In genomic region chr2:201208563-201209252, GRCh38 we compare ENCODE assay signal across 8 cellular contexts. TPM values are rescaled to one million over a fixed set of nuclear protein-coding genes. Genes with fewer than 3 reads are reported as not detected.
DNase-seq lines count a peak whose midpoint lies in the region; ATAC-seq and TF ChIP-seq lines count a peak whose summit lies in the region.

No MANE protein-coding gene starts in this region.

- H3K27me3 ChIP-seq in right cardiac atrium (ENCODE audit: control insufficient read depth, insufficient read depth) (no peaks in the 10 kb centered on the region), A673 (replicated peaks; ENCODE audit: insufficient read depth, low read depth, low read length, poor library complexity) (no peaks in the 10 kb centered on the region), Caco-2 (replicated peaks; ENCODE audit: control insufficient read depth, insufficient read depth, low read length) (no peaks in the 10 kb centered on the region)

- CTCF ChIA-PET in A673 (lab: Charles Lee) (no interaction called here), Caco-2 (lab: Charles Lee) (no interaction called here)

- POLR2A ChIA-PET in A673 (lab: Charles Lee; ENCODE audit: low non-redundant PET), result no interaction called here
- POLR2A ChIA-PET in Caco-2 (lab: Charles Lee), result no interaction called here

- WGBS in right cardiac atrium, result 87% methylated on average over 12 of the region's 12 CpGs

- H3K36me3 ChIP-seq in A673 (ENCODE audit: insufficient read depth, low read length, poor library complexity, severe bottlenecking) (no peaks in the 10 kb centered on the region), Caco-2 (ENCODE audit: control insufficient read depth, insufficient read depth, low read length) (no peaks in the 10 kb centered on the region)

- no peaks in the 10 kb centered on the region for H3K27me3 Mint-ChIP-seq in Caco-2 (ENCODE audit: insufficient read depth, unreplicated experiment)

- no peak overlapping the region for H3K27ac Mint-ChIP-seq in Caco-2 (ENCODE audit: unreplicated experiment)

- no peak overlapping the region for H3K4me3 ChIP-seq in right cardiac atrium (ENCODE audit: low read length)
- no peak overlapping the region for H3K4me3 ChIP-seq in A673 (ENCODE audit: low read depth, low read length, poor library complexity, severe bottlenecking)
- H3K4me3 ChIP-seq in Caco-2 (ENCODE audit: low read depth, low read length), result no peak overlapping the region

- H3K4me1 ChIP-seq in right cardiac atrium (ENCODE audit: control insufficient read depth, insufficient read depth, low read length) (no peaks in the 10 kb centered on the region), A673 (ENCODE audit: insufficient read depth, low read length, poor library complexity, severe bottlenecking) (peaks cover 15% of the 10 kb centered on the region), Caco-2 (no peaks in the 10 kb centered on the region)

- DNase-seq in right cardiac atrium (peak; percentile 25 to 69 (median 55)), A673 (ENCODE audit: low spot score) (no peak), 8988T (no peak), Caco-2 (no peak), NCI-H2107 treated with DMSO at 0.1 percent for 48 hours (lab: John Stamatoyannopoulos, UW; ENCODE audit: unreplicated experiment) (no peak)

- H3K9me3 Mint-ChIP-seq in Caco-2 (ENCODE audit: unreplicated experiment), result no peaks in the 10 kb centered on the region

- H3K9me3 ChIP-seq in right cardiac atrium (ENCODE audit: control insufficient read depth, low read length) (no peaks in the 10 kb centered on the region), A673 (ENCODE audit: low read depth, low read length, poor library complexity, severe bottlenecking) (no peaks in the 10 kb centered on the region), Caco-2 (no peaks in the 10 kb centered on the region)

- no peak overlapping the region for H3K27ac ChIP-seq in right cardiac atrium (ENCODE audit: low read length)
- no peak overlapping the region for H3K27ac ChIP-seq in A673 (ENCODE audit: low read depth, low read length, poor library complexity, severe bottlenecking)

- BruUV-seq in A673 (replicated peaks; lab: Mats Ljungman, UMichigan) (no TSS peak), Caco-2 (replicated peaks; lab: Mats Ljungman, UMichigan) (no TSS peak)

- TF ChIP-seq CTCF in A673 (conservative IDR thresholded peaks at IDR 0.05; ENCODE audit: low read depth, low read length) (no peak), Caco-2 (IDR thresholded peaks at IDR 0.05; ENCODE audit: insufficient read depth in 1 of 2, low read depth in 1 of 2, low read length in 1 of 2, severe bottlenecking in 1 of 2, unreplicated experiment in 1 of 2) (no peak)

- H3K4me1 Mint-ChIP-seq in Caco-2 (ENCODE audit: low read depth, unreplicated experiment), result no peaks in the 10 kb centered on the region

- ATAC-seq in GM18517 (IDR thresholded peaks at IDR 0.05; ENCODE audit: unreplicated experiment) (peak; percentile 85), GM21786 (IDR thresholded peaks at IDR 0.05; ENCODE audit: unreplicated experiment) (peak; percentile 81), HG03575 (IDR thresholded peaks at IDR 0.05; ENCODE audit: extremely low read depth, insufficient number of reproducible peaks, low FRiP score, unreplicated experiment) (peak; percentile 63), right cardiac atrium (peak; percentile 53 to 64)

- H3K4me3 Mint-ChIP-seq in Caco-2 (ENCODE audit: unreplicated experiment), result no peak overlapping the region

- intact Hi-C loops in right cardiac atrium (cut with DNase I) (no loop called here), A673 (cut with micrococcal nuclease; ENCODE audit: unreplicated experiment) (no loop called here), Caco-2 (cut with micrococcal nuclease; ENCODE audit: unreplicated experiment) (no loop called here)

- peaks cover 5% of the 10 kb centered on the region for H3K36me3 Mint-ChIP-seq in Caco-2 (ENCODE audit: insufficient read depth, unreplicated experiment)

RNA-seq across cellular contexts. Expression of gene CASP10, which starts 25.8 kb away (rescaled TPM):
- 1 to 10 TPM; 5.3 to 6.8 (median 5.8) TPM for total RNA-seq in right cardiac atrium
- polyA plus RNA-seq in right cardiac atrium, result 3.6 TPM
- 0.85 and 1.2 TPM in 2 replicates for total RNA-seq in A673 (2021)
- 5.8 and 5.9 TPM in 2 replicates for total RNA-seq in Caco-2 (2022)

RNA-seq across cellular contexts. Expression of gene CASP8, which starts 51.6 kb away (rescaled TPM):
- total RNA-seq in right cardiac atrium, result 1 to 10 TPM; 3.7 to 5.4 (median 4.7) TPM
- 2.6 TPM for polyA plus RNA-seq in right cardiac atrium
- 17.9 and 28.4 TPM in 2 replicates for total RNA-seq in A673 (2021)
- 32.1 and 33.4 TPM in 2 replicates for total RNA-seq in Caco-2 (2022)

Comparison
In these comparisons a context has a peak if more than half of its experiments do, and no peak if none do; other contexts are left out.
1. DNase-seq: peak in right cardiac atrium (3 of 3); none in A673 (single experiment), 8988T (single experiment), Caco-2 (0 of 2) and NCI-H2107 treated with DMSO at 0.1 percent for 48 hours (single experiment).
2. Peak in every context shown above with its lines, with median percentiles within 50 percentile points of each other: ATAC-seq.